1 cellular context compared by ENCODE assay signal in the genomic region with DNA sequence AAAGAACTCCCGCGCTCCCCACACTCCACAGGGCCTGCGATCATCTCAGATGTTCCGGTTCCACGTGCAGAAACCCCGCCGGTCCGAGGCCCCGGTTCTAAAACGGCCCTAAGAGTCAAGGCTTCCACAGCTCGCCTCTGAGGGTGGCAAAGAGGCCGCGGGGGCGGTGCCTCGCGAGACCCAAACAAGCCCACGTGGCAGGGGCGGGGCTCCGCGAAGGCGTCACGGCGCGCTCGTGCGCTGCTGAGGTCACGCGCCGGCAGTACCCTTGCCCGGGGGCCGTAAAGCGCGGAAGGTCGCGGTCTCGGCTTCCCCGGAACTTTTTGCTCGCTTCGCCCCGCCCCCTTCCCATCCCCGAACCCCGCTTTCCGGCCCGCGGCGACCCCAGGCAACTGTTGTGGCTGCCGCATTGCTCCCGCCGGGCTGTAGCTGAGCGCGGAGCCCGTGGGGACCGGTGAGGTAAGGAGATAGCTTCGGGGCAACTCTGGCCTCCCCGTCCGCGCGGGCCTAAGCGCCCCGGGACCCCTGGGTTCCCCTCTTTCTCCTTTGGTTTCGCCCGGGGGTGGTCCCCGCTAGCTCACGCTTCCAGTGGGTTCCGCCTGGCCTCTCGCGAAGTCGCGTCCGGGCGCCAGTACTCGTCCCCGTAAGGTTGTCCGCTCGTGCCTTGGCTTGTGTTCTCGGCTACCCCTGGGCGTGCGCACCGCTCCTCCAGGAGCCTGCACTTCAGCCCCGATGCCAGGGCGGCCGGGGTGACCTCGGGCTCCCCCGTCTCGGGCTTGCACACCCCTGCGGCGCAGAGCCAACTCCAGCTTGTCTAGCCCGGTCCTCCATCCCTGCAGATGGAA.
A peak's percentile ranks its signal among the peaks of the same experiment; 100 is the strongest.
TF ChIP-seq lines count a peak whose summit lies in the region.
"Not testable (repeated sequence)": the region's sequence is repeated elsewhere in the genome, so short reads cannot be mapped to it uniquely, and the experiment has no call there.

A gene (plus strand): TSS at position 351 of the 845 bp plus-strand sequence. CDS start 6,161 bp downstream, outside the sequence.

TF ChIP-seq in HepG2, 621 proteins besides CTCF, POLR2A, EP300 and RAD21 (continued from another document and continues in another):
- peak; percentile 82; the same call in 1 of the 2 replicates for TF ChIP-seq YEATS2 (CRISPR knock-in tag; IDR thresholded peaks at IDR 0.05; ENCODE audit: borderline replicate concordance)
- TF ChIP-seq, protein P1, sequence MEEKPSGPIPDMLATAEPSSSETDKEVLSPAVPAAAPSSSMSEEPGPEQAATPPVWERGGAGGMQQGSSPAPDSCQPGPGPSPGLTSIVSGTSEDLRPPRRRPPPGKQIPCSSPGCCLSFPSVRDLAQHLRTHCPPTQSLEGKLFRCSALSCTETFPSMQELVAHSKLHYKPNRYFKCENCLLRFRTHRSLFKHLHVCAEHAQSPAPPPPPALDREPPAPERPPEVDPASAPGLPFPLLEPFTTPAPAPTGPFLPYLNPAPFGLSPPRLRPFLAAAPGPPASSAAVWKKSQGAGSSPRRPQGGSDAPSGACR (CRISPR knock-in tag; IDR thresholded peaks at IDR 0.05): peak; percentile 75; the same call in 1 of the 2 replicates
- TF ChIP-seq ZFY (CRISPR knock-in tag; IDR thresholded peaks at IDR 0.05): peak; percentile 69
- TF ChIP-seq ESRRA (CRISPR knock-in tag; IDR thresholded peaks at IDR 0.05; ENCODE audit: low read depth): peak; percentile 39; the same call in 1 of the 2 replicates
- TF ChIP-seq, protein P2, sequence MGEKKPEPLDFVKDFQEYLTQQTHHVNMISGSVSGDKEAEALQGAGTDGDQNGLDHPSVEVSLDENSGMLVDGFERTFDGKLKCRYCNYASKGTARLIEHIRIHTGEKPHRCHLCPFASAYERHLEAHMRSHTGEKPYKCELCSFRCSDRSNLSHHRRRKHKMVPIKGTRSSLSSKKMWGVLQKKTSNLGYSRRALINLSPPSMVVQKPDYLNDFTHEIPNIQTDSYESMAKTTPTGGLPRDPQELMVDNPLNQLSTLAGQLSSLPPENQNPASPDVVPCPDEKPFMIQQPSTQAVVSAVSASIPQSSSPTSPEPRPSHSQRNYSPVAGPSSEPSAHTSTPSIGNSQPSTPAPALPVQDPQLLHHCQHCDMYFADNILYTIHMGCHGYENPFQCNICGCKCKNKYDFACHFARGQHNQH (CRISPR knock-in tag; IDR thresholded peaks at IDR 0.05): peak; percentile 69; the same call in 1 of the 2 replicates
- peak; percentile 69; the same call in 1 of the 2 replicates for TF ChIP-seq KDM2A (CRISPR knock-in tag; IDR thresholded peaks at IDR 0.05; ENCODE audit: borderline replicate concordance, low read depth)
- peak; percentile 79 for TF ChIP-seq PHF20 (CRISPR knock-in tag; IDR thresholded peaks at IDR 0.05)
- 0 out of 2 replicates have a peak, but pooled peaks have one; percentile 16 for TF ChIP-seq ZNF263 (CRISPR knock-in tag; IDR thresholded peaks at IDR 0.05)
- 0 out of 2 replicates have a peak, but pooled peaks have one; percentile 25 for TF ChIP-seq ZNF709 (CRISPR knock-in tag; IDR thresholded peaks at IDR 0.05)
- TF ChIP-seq ZFX (CRISPR knock-in tag; IDR thresholded peaks at IDR 0.05; ENCODE audit: low read depth): peak; percentile 55
- 0 out of 2 replicates have a peak, but pooled peaks have one; percentile 33 for TF ChIP-seq ZNF790 (CRISPR knock-in tag; IDR thresholded peaks at IDR 0.05; ENCODE audit: borderline replicate concordance)
- TF ChIP-seq MAZ (IDR thresholded peaks at IDR 0.05; ENCODE audit: borderline replicate concordance, low read depth, low read length); SOX13 (IDR thresholded peaks at IDR 0.05); NR2F6 (IDR thresholded peaks at IDR 0.05): not testable (repeated sequence)
- peak; percentile 74; the same call in 1 of the 2 replicates for TF ChIP-seq MAZ (CRISPR knock-in tag; IDR thresholded peaks at IDR 0.05; ENCODE audit: low read depth)
- TF ChIP-seq POGZ (CRISPR knock-in tag; IDR thresholded peaks at IDR 0.05): peak; percentile 60
- TF ChIP-seq PHF8 (CRISPR knock-in tag; IDR thresholded peaks at IDR 0.05): peak; percentile 83
- peak; percentile 34; the same call in 1 of the 2 replicates for TF ChIP-seq RXRA (CRISPR knock-in tag; IDR thresholded peaks at IDR 0.05)
- peak in 1 of 2 experiments; percentile 59; a peak in 2 of 4 replicates for TF ChIP-seq SOX13 (CRISPR knock-in tag; conservative IDR thresholded peaks at IDR 0.05 in 1 of 2, IDR thresholded peaks at IDR 0.05 in 1 of 2)
- peak; percentile 46; the same call in 1 of the 2 replicates for TF ChIP-seq RXRB (CRISPR knock-in tag; IDR thresholded peaks at IDR 0.05; ENCODE audit: borderline replicate concordance)
- TF ChIP-seq KDM5A (IDR thresholded peaks at IDR 0.05; ENCODE audit: borderline replicate concordance, low read length): peak; percentile 64; the same call in 1 of the 2 replicates
- 0 out of 2 replicates have a peak, but pooled peaks have one; percentile 20 for TF ChIP-seq ZNF556 (CRISPR knock-in tag; IDR thresholded peaks at IDR 0.05; ENCODE audit: borderline replicate concordance)
- TF ChIP-seq MXD4 (CRISPR knock-in tag; IDR thresholded peaks at IDR 0.05): peak; percentile 92
- TF ChIP-seq ZNF788 (CRISPR knock-in tag; IDR thresholded peaks at IDR 0.05; ENCODE audit: borderline replicate concordance): peak; percentile 42; the same call in 1 of the 2 replicates
- 0 out of 2 replicates have a peak, but pooled peaks have one; percentile 27 for TF ChIP-seq ZSCAN29 (CRISPR knock-in tag; conservative IDR thresholded peaks at IDR 0.05)
- peak; percentile 52; the same call in 1 of the 2 replicates for TF ChIP-seq ZNF792 (CRISPR knock-in tag; IDR thresholded peaks at IDR 0.05)
- TF ChIP-seq, protein P3, sequence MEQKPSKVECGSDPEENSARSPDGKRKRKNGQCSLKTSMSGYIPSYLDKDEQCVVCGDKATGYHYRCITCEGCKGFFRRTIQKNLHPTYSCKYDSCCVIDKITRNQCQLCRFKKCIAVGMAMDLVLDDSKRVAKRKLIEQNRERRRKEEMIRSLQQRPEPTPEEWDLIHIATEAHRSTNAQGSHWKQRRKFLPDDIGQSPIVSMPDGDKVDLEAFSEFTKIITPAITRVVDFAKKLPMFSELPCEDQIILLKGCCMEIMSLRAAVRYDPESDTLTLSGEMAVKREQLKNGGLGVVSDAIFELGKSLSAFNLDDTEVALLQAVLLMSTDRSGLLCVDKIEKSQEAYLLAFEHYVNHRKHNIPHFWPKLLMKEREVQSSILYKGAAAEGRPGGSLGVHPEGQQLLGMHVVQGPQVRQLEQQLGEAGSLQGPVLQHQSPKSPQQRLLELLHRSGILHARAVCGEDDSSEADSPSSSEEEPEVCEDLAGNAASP (CRISPR knock-in tag; IDR thresholded peaks at IDR 0.05; ENCODE audit: borderline replicate concordance): 0 out of 2 replicates have a peak, but pooled peaks have one; percentile 46
- TF ChIP-seq TBX3 (IDR thresholded peaks at IDR 0.05; ENCODE audit: borderline replicate concordance): peak; percentile 47; the same call in 1 of the 2 replicates
- 0 out of 2 replicates have a peak, but pooled peaks have one; percentile 32 for TF ChIP-seq ZNF749 (CRISPR knock-in tag; IDR thresholded peaks at IDR 0.05; ENCODE audit: borderline replicate concordance)
- TF ChIP-seq, protein P4, sequence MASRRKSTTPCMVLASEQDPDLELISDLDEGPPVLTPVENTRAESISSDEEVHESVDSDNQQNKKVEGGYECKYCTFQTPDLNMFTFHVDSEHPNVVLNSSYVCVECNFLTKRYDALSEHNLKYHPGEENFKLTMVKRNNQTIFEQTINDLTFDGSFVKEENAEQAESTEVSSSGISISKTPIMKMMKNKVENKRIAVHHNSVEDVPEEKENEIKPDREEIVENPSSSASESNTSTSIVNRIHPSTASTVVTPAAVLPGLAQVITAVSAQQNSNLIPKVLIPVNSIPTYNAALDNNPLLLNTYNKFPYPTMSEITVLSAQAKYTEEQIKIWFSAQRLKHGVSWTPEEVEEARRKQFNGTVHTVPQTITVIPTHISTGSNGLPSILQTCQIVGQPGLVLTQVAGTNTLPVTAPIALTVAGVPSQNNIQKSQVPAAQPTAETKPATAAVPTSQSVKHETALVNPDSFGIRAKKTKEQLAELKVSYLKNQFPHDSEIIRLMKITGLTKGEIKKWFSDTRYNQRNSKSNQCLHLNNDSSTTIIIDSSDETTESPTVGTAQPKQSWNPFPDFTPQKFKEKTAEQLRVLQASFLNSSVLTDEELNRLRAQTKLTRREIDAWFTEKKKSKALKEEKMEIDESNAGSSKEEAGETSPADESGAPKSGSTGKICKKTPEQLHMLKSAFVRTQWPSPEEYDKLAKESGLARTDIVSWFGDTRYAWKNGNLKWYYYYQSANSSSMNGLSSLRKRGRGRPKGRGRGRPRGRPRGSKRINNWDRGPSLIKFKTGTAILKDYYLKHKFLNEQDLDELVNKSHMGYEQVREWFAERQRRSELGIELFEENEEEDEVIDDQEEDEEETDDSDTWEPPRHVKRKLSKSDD (CRISPR knock-in tag; IDR thresholded peaks at IDR 0.05; ENCODE audit: low read depth): 0 out of 2 replicates have a peak, but pooled peaks have one; percentile 30
- TF ChIP-seq, protein P5, sequence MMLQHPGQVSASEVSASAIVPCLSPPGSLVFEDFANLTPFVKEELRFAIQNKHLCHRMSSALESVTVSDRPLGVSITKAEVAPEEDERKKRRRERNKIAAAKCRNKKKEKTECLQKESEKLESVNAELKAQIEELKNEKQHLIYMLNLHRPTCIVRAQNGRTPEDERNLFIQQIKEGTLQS (CRISPR knock-in tag; IDR thresholded peaks at IDR 0.05): 0 out of 2 replicates have a peak, but pooled peaks have one; percentile 31
- TF ChIP-seq, protein P6, sequence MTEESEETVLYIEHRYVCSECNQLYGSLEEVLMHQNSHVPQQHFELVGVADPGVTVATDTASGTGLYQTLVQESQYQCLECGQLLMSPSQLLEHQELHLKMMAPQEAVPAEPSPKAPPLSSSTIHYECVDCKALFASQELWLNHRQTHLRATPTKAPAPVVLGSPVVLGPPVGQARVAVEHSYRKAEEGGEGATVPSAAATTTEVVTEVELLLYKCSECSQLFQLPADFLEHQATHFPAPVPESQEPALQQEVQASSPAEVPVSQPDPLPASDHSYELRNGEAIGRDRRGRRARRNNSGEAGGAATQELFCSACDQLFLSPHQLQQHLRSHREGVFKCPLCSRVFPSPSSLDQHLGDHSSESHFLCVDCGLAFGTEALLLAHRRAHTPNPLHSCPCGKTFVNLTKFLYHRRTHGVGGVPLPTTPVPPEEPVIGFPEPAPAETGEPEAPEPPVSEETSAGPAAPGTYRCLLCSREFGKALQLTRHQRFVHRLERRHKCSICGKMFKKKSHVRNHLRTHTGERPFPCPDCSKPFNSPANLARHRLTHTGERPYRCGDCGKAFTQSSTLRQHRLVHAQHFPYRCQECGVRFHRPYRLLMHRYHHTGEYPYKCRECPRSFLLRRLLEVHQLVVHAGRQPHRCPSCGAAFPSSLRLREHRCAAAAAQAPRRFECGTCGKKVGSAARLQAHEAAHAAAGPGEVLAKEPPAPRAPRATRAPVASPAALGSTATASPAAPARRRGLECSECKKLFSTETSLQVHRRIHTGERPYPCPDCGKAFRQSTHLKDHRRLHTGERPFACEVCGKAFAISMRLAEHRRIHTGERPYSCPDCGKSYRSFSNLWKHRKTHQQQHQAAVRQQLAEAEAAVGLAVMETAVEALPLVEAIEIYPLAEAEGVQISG (CRISPR knock-in tag; IDR thresholded peaks at IDR 0.05): peak; percentile 57; the same call in 1 of the 2 replicates
- TF ChIP-seq SP2 (CRISPR knock-in tag; IDR thresholded peaks at IDR 0.05): 0 out of 2 replicates have a peak, but pooled peaks have one; percentile 22
- peak; percentile 32; the same call in 1 of the 2 replicates for TF ChIP-seq NFYC (CRISPR knock-in tag; IDR thresholded peaks at IDR 0.05)
- TF ChIP-seq CHD2 (IDR thresholded peaks at IDR 0.05; ENCODE audit: low read depth, low read length): peak; percentile 90
- TF ChIP-seq TAF1 (CRISPR knock-in tag; IDR thresholded peaks at IDR 0.05): peak; percentile 65; the same call in 1 of the 2 replicates
- TF ChIP-seq FOXK1 (CRISPR knock-in tag; IDR thresholded peaks at IDR 0.05; ENCODE audit: borderline replicate concordance, low read depth): peak; percentile 97
- 0 out of 2 replicates have a peak, but pooled peaks have one; percentile 61 for TF ChIP-seq KLF11 (CRISPR knock-in tag; IDR thresholded peaks at IDR 0.05)
- TF ChIP-seq ZNF205 (CRISPR knock-in tag; IDR thresholded peaks at IDR 0.05): 0 out of 2 replicates have a peak, but pooled peaks have one; percentile 34
- peak; percentile 72; the same call in 1 of the 2 replicates for TF ChIP-seq NR2F6 (CRISPR knock-in tag; IDR thresholded peaks at IDR 0.05)
- TF ChIP-seq KLF6 (CRISPR knock-in tag; IDR thresholded peaks at IDR 0.05): 0 out of 2 replicates have a peak, but pooled peaks have one; percentile 60
- 0 out of 2 replicates have a peak, but pooled peaks have one; percentile 38 for TF ChIP-seq ZIK1 (CRISPR knock-in tag; IDR thresholded peaks at IDR 0.05; ENCODE audit: borderline replicate concordance, low read depth)
- TF ChIP-seq, protein P7, sequence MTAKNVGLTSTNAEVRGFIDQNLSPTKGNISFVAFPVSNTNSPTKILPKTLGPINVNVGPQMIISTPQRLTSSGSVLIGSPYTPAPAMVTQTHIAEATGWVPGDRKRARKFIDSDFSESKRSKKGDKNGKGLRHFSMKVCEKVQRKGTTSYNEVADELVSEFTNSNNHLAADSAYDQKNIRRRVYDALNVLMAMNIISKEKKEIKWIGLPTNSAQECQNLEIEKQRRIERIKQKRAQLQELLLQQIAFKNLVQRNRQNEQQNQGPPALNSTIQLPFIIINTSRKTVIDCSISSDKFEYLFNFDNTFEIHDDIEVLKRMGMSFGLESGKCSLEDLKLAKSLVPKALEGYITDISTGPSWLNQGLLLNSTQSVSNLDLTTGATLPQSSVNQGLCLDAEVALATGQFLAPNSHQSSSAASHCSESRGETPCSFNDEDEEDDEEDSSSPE (CRISPR knock-in tag; IDR thresholded peaks at IDR 0.05): peak; percentile 47; the same call in 1 of the 2 replicates
- TF ChIP-seq, protein P8, sequence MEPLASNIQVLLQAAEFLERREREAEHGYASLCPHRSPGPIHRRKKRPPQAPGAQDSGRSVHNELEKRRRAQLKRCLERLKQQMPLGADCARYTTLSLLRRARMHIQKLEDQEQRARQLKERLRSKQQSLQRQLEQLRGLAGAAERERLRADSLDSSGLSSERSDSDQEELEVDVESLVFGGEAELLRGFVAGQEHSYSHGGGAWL (CRISPR knock-in tag; IDR thresholded peaks at IDR 0.05): peak; percentile 47; the same call in 1 of the 2 replicates
- TF ChIP-seq KMT2B (CRISPR knock-in tag; IDR thresholded peaks at IDR 0.05): peak; percentile 85
- peak; percentile 82 for TF ChIP-seq DMAP1 (CRISPR knock-in tag; IDR thresholded peaks at IDR 0.05)
- TF ChIP-seq, protein P9, sequence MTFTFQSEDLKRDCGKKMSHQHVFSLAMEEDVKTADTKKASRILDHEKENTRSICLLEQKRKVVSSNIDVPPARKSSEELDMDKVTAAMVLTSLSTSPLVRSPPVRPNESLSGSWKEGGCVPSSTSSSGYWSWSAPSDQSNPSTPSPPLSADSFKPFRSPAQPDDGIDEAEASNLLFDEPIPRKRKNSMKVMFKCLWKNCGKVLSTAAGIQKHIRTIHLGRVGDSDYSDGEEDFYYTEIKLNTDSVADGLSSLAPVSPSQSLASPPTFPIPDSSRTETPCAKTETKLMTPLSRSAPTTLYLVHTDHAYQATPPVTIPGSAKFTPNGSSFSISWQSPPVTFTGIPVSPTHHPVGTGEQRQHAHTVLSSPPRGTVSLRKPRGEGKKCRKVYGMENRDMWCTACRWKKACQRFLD (CRISPR knock-in tag; IDR thresholded peaks at IDR 0.05; ENCODE audit: borderline replicate concordance): 0 out of 2 replicates have a peak, but pooled peaks have one; percentile 35
- TF ChIP-seq THAP11 (CRISPR knock-in tag; IDR thresholded peaks at IDR 0.05): peak; percentile 89
- peak; percentile 58; the same call in 1 of the 2 replicates for TF ChIP-seq CBFB (CRISPR knock-in tag; IDR thresholded peaks at IDR 0.05)
- TF ChIP-seq MTF2 (CRISPR knock-in tag; IDR thresholded peaks at IDR 0.05; ENCODE audit: borderline replicate concordance): 0 out of 2 replicates have a peak, but pooled peaks have one; percentile 29
- peak; percentile 41; the same call in 1 of the 2 replicates for TF ChIP-seq ELF3 (CRISPR knock-in tag; IDR thresholded peaks at IDR 0.05)
- TF ChIP-seq GABPB1 (CRISPR knock-in tag; IDR thresholded peaks at IDR 0.05): peak; percentile 92
